In genomic region chr16:50696126-50696525, GRCh38 we compare ENCODE assay signal across 1 cellular context.
TF ChIP-seq lines count a peak whose summit lies in the region.

No MANE protein-coding gene starts in this region.

TF ChIP-seq in GM12878, 131 proteins besides CTCF, POLR2A, EP300 and RAD21 (continued from another document and continues in another):
- no peak for TF ChIP-seq CUX1 (IDR thresholded peaks at IDR 0.05; ENCODE audit: insufficient replicate concordance, low read depth, low read length)
- no peak for TF ChIP-seq EGR1 (IDR thresholded peaks at IDR 0.05; ENCODE audit: borderline replicate concordance in 1 of 2, low read depth in 2 of 2, low read length in 2 of 2)
- TF ChIP-seq ZBTB33 (IDR thresholded peaks at IDR 0.05): no peak
- no peak for TF ChIP-seq DPF2 (IDR thresholded peaks at IDR 0.05)
- TF ChIP-seq SPI1 (IDR thresholded peaks at IDR 0.05; ENCODE audit: borderline replicate concordance, insufficient read depth, low read depth, low read length): peak; percentile 73; the same call in 1 of the 2 replicates
- no peak for TF ChIP-seq CEBPZ (IDR thresholded peaks at IDR 0.05; ENCODE audit: low read depth, low read length)
- no peak for TF ChIP-seq FOS (IDR thresholded peaks at IDR 0.05; ENCODE audit: borderline replicate concordance, extremely low read depth, insufficient read length)
- TF ChIP-seq NFIC (IDR thresholded peaks at IDR 0.05; ENCODE audit: low read depth, low read length): peak; percentile 41; the same call in 1 of the 2 replicates
- TF ChIP-seq PKNOX1 (IDR thresholded peaks at IDR 0.05): peak; percentile 67
- no peak for TF ChIP-seq E2F4 (IDR thresholded peaks at IDR 0.05; ENCODE audit: low read depth, low read length)
- TF ChIP-seq ZBED1 (IDR thresholded peaks at IDR 0.05; ENCODE audit: borderline replicate concordance): no peak
- TF ChIP-seq CBX3 (IDR thresholded peaks at IDR 0.05; ENCODE audit: borderline replicate concordance, low read depth): no peak
- TF ChIP-seq RBBP5 (conservative IDR thresholded peaks at IDR 0.05): no peak
- TF ChIP-seq, protein P1, sequence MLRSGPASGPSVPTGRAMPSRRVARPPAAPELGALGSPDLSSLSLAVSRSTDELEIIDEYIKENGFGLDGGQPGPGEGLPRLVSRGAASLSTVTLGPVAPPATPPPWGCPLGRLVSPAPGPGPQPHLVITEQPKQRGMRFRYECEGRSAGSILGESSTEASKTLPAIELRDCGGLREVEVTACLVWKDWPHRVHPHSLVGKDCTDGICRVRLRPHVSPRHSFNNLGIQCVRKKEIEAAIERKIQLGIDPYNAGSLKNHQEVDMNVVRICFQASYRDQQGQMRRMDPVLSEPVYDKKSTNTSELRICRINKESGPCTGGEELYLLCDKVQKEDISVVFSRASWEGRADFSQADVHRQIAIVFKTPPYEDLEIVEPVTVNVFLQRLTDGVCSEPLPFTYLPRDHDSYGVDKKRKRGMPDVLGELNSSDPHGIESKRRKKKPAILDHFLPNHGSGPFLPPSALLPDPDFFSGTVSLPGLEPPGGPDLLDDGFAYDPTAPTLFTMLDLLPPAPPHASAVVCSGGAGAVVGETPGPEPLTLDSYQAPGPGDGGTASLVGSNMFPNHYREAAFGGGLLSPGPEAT (IDR thresholded peaks at IDR 0.05; ENCODE audit: low read depth): no peak
- no peak for TF ChIP-seq RCOR1 (conservative IDR thresholded peaks at IDR 0.05; ENCODE audit: low read depth, low read length)
- TF ChIP-seq TCF7 (IDR thresholded peaks at IDR 0.05; ENCODE audit: borderline replicate concordance): peak; percentile 93
- TF ChIP-seq TARDBP (IDR thresholded peaks at IDR 0.05; ENCODE audit: borderline replicate concordance): no peak
- no peak for TF ChIP-seq IKZF1 (conservative IDR thresholded peaks at IDR 0.05)
- no peak for TF ChIP-seq HDAC6 (IDR thresholded peaks at IDR 0.05; ENCODE audit: unreplicated experiment)
- TF ChIP-seq MTA3 (IDR thresholded peaks at IDR 0.05; ENCODE audit: borderline replicate concordance, low read length): peak; percentile 82; the same call in 1 of the 2 replicates
- TF ChIP-seq BHLHE40 (IDR thresholded peaks at IDR 0.05; ENCODE audit: borderline replicate concordance in 1 of 2, low read depth in 2 of 2, low read length in 1 of 2): no peak
- TF ChIP-seq CREB1 (IDR thresholded peaks at IDR 0.05; ENCODE audit: low read depth): no peak
- no peak for TF ChIP-seq USF1 (IDR thresholded peaks at IDR 0.05; ENCODE audit: borderline replicate concordance, extremely low read length, insufficient read depth, low read depth, low read length)
- TF ChIP-seq MTA2 (IDR thresholded peaks at IDR 0.05; ENCODE audit: low read depth): no peak
- no peak for TF ChIP-seq SP1 (IDR thresholded peaks at IDR 0.05; ENCODE audit: low read depth, low read length)
- no peak for TF ChIP-seq PAX5 (IDR thresholded peaks at IDR 0.05; ENCODE audit: borderline replicate concordance, low read depth, low read length)
- TF ChIP-seq BACH1 (IDR thresholded peaks at IDR 0.05; ENCODE audit: borderline replicate concordance): peak; percentile 11; the same call in 1 of the 2 replicates
- TF ChIP-seq EZH2 (IDR thresholded peaks at IDR 0.05; ENCODE audit: borderline replicate concordance, control insufficient read depth, low read depth, low read length): no peak
- peak; percentile 6; the same call in 1 of the 2 replicates for TF ChIP-seq USF2 (IDR thresholded peaks at IDR 0.05; ENCODE audit: borderline replicate concordance, low read depth, low read length)
- TF ChIP-seq, protein P2, sequence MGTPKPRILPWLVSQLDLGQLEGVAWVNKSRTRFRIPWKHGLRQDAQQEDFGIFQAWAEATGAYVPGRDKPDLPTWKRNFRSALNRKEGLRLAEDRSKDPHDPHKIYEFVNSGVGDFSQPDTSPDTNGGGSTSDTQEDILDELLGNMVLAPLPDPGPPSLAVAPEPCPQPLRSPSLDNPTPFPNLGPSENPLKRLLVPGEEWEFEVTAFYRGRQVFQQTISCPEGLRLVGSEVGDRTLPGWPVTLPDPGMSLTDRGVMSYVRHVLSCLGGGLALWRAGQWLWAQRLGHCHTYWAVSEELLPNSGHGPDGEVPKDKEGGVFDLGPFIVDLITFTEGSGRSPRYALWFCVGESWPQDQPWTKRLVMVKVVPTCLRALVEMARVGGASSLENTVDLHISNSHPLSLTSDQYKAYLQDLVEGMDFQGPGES (IDR thresholded peaks at IDR 0.05): no peak
- TF ChIP-seq NR2F1 (conservative IDR thresholded peaks at IDR 0.05): peak; percentile 90
- TF ChIP-seq YY1 (IDR thresholded peaks at IDR 0.05; ENCODE audit: low read depth, low read length): no peak
- no peak for TF ChIP-seq KLF5 (IDR thresholded peaks at IDR 0.05; ENCODE audit: partially characterized antibody)
- TF ChIP-seq ZNF592 (IDR thresholded peaks at IDR 0.05): no peak
- TF ChIP-seq LARP7 (IDR thresholded peaks at IDR 0.05): peak; percentile 36; the same call in 1 of the 2 replicates
- TF ChIP-seq GATAD2B (conservative IDR thresholded peaks at IDR 0.05; ENCODE audit: low read depth): no peak
- TF ChIP-seq PML (IDR thresholded peaks at IDR 0.05; ENCODE audit: low read length): no peak
